Comparison of ENCODE assay signal across 16 cellular contexts in genomic region chr14:61234215-61234916, GRCh38.
"Had no signal": no experiment of that assay in that cellular context is flagged by ENCODE, and none has a peak within 500 bp of the region (broad histone marks: within the 10 kb centered on the region; RNA-seq: fewer than 3 reads in every experiment).

No MANE protein-coding gene starts in this region.

- H3K9ac ChIP-seq: SK-N-SH had no signal

- H3K4me2 ChIP-seq: SK-N-SH, smooth muscle cell had no signal

- H3K9me3 ChIP-seq: SK-N-SH, thoracic aorta had no signal

- DNase-seq: activated CD4-positive, CD25-positive, alpha-beta regulatory T cell treated with anti-CD3 and anti-CD28 coated beads, Interleukin-2, amount 50 U/mL, for 72 hours; activated CD8-positive, alpha-beta T cell treated with anti-CD3 and anti-CD28 coated beads, Interleukin-2, amount 10 ng/mL, durations not matched to agents 7 days and 5 days; activated naive CD4-positive, alpha-beta T cell treated with Interleukin-2 at 50 U/mL for 16 hours; activated naive CD8-positive, alpha-beta T cell treated with anti-CD3 and anti-CD28 coated beads, Interleukin-2, amount 50 U/mL, for 24 hours; aorta; effector CD8-positive, alpha-beta T cell; foreskin melanocyte; islet precursor cell; mesendoderm; nucleus accumbens; right cardiac atrium; SK-N-SH; T-cell; T-helper 9 cell had no signal

- H3K9me2 ChIP-seq: SK-N-SH had no signal

- ATAC-seq: activated CD8-positive, alpha-beta T cell treated with anti-CD3 and anti-CD28 coated beads, Interleukin-2, amount 10 ng/mL, durations not matched to agents 7 days and 5 days; right cardiac atrium; T-cell had no signal

- H3K27ac Mint-ChIP-seq: activated CD8-positive, alpha-beta T cell treated with anti-CD3 and anti-CD28 coated beads, Interleukin-2, amount 10 ng/mL, durations not matched to agents 7 days and 5 days; activated naive CD8-positive, alpha-beta T cell treated with anti-CD3 and anti-CD28 coated beads, Interleukin-2, amount 50 U/mL, for 24 hours; T-cell had no signal

- H3K9me3 Mint-ChIP-seq: activated naive CD8-positive, alpha-beta T cell treated with anti-CD3 and anti-CD28 coated beads, Interleukin-2, amount 50 U/mL, for 24 hours; T-cell had no signal

- H3K36me3 Mint-ChIP-seq: T-cell had no signal

- H3K4me3 ChIP-seq: smooth muscle cell, thoracic aorta had no signal

- H3K4me1 Mint-ChIP-seq: T-cell had no signal

- H3K4me3 Mint-ChIP-seq: activated CD8-positive, alpha-beta T cell treated with anti-CD3 and anti-CD28 coated beads, Interleukin-2, amount 10 ng/mL, durations not matched to agents 7 days and 5 days; activated naive CD8-positive, alpha-beta T cell treated with anti-CD3 and anti-CD28 coated beads, Interleukin-2, amount 50 U/mL, for 24 hours; T-cell had no signal

- H3K27ac ChIP-seq: thoracic aorta had no signal

- H3K36me3 ChIP-seq: thoracic aorta had no signal
